In the genomic region with DNA sequence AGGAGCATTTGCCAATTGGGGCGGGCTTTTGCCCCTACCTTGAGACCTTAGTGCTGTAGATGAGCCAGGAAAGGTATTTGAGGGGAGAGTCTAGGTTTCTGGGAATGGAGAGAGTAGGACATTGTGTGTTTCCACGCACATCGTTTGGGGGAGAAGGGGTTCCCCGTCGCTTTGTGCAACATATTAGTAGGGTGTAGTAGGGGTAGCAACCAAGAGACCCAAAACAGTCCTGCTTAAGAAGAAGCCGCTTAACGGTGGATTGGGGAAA, we compare ENCODE assay signal across 8 cellular contexts. TPM values are rescaled to one million over a fixed set of nuclear protein-coding genes. Genes with fewer than 3 reads are reported as not detected.
DNase-seq lines count a peak whose midpoint lies in the region; ATAC-seq and TF ChIP-seq lines count a peak whose summit lies in the region.

No MANE protein-coding gene starts in this region.

- TF ChIP-seq POLR2A in adrenal gland (IDR thresholded peaks at IDR 0.05) (no peak), transverse colon (IDR thresholded peaks at IDR 0.05) (no peak)

- no peaks in the 10 kb centered on the region for H3K27me3 Mint-ChIP-seq in activated T-cell treated with anti-CD3 and anti-CD28 coated beads, Interleukin-2, amount 50 U/mL, for 24 hours

- H3K4me3 ChIP-seq in adrenal gland, result peak overlapping the region; percentile 11 to 94 (median 13)
- peak overlapping the region; percentile 27 to 79 for H3K4me3 ChIP-seq in left lung
- H3K4me3 ChIP-seq in transverse colon, result peak overlapping the region; percentile 31 to 91 (median 73)

- WGBS in adrenal gland, 4 donors, result 4 to 12% (median 6%) methylated on average over 7 of the region's 7 CpGs
- WGBS in transverse colon (ENCODE audit: low coverage in 1 of 2), 2 donors, result 0 to 7% methylated on average over 6 to 7 of the region's 7 CpGs

- TF ChIP-seq EP300 in transverse colon (IDR thresholded peaks at IDR 0.05; ENCODE audit: low read depth), result no peak

- no peak for TF ChIP-seq CTCF in adrenal gland (IDR thresholded peaks at IDR 0.05)
- no peak for TF ChIP-seq CTCF in left lung (IDR thresholded peaks at IDR 0.05)
- no peak for TF ChIP-seq CTCF in transverse colon (IDR thresholded peaks at IDR 0.05)

- H3K36me3 Mint-ChIP-seq in activated T-cell treated with anti-CD3 and anti-CD28 coated beads, Interleukin-2, amount 50 U/mL, for 24 hours (ENCODE audit: low read depth), result peaks cover 50% of the 10 kb centered on the region

- H3K4me1 ChIP-seq in adrenal gland (replicated peaks in 1 of 2), result peaks cover 19 to 27% of the 10 kb centered on the region in 2 donors
- H3K4me1 ChIP-seq in left lung, result peaks cover 10 to 30% of the 10 kb centered on the region in 2 donors
- peaks cover 0 to 38% (median 26%) of the 10 kb centered on the region in 4 donors for H3K4me1 ChIP-seq in transverse colon

- peak overlapping the region; percentile 100 for H3K4me3 Mint-ChIP-seq in activated T-cell treated with anti-CD3 and anti-CD28 coated beads, Interleukin-2, amount 50 U/mL, for 24 hours

- H3K27ac Mint-ChIP-seq in activated T-cell treated with anti-CD3 and anti-CD28 coated beads, Interleukin-2, amount 50 U/mL, for 24 hours, result peak overlapping the region; percentile 100

- no peaks in the 10 kb centered on the region for H3K9me3 Mint-ChIP-seq in activated T-cell treated with anti-CD3 and anti-CD28 coated beads, Interleukin-2, amount 50 U/mL, for 24 hours

- no peaks in the 10 kb centered on the region for H3K27me3 ChIP-seq in adrenal gland
- no peaks in the 10 kb centered on the region for H3K27me3 ChIP-seq in left lung
- H3K27me3 ChIP-seq in transverse colon, result no peaks in the 10 kb centered on the region

- H3K27ac ChIP-seq in adrenal gland, result peak overlapping the region; percentile 92 to 100 (median 99)
- H3K27ac ChIP-seq in left lung, result peak overlapping the region; percentile 99 to 100
- peak overlapping the region; percentile 100 for H3K27ac ChIP-seq in transverse colon

- H3K9me3 ChIP-seq in adrenal gland (replicated peaks in 1 of 3) (no peaks in the 10 kb centered on the region), left lung (no peaks in the 10 kb centered on the region), transverse colon (no peaks in the 10 kb centered on the region)

- ATAC-seq in left lung (no peak), HG02763 (IDR thresholded peaks at IDR 0.05; ENCODE audit: unreplicated experiment) (no peak)

- H3K36me3 ChIP-seq in adrenal gland (replicated peaks in 1 of 2) (no peaks in the 10 kb centered on the region), left lung (no peaks in the 10 kb centered on the region), transverse colon (no peaks in the 10 kb centered on the region)

- no peak for DNase-seq in activated T-cell treated with anti-CD3 and anti-CD28 coated beads, Interleukin-2, amount 50 U/mL, for 24 hours
- no peak for DNase-seq in activated T-cell treated with anti-CD3 and anti-CD28 coated beads, Interleukin-2, amount 50 U/mL, for 1 hour
- DNase-seq in adrenal gland, result no peak
- DNase-seq in left lung, result no peak
- DNase-seq in transverse colon, result no peak
- no peak for DNase-seq in NCI-H1436 (lab: John Stamatoyannopoulos, UW)
- no peak for DNase-seq in NCI-H1092 treated with DMSO at 0.1 percent for 48 hours (lab: John Stamatoyannopoulos, UW)

- intact Hi-C loops in adrenal gland (cut with DNase I), result loop anchor here in 1 of 2 donors (5.0 kb wide), 1 partner anchor 56 kb away; a partner anchor contains a TSS
- intact Hi-C loops in left lung (cut with DNase I), result no loop called here
- intact Hi-C loops in transverse colon (cut with DNase I; ENCODE audit: low total_unique reads), result loop anchor here (2.0 kb wide), 1 partner anchor 36 kb away; a partner anchor contains a TSS

- peaks cover 23% of the 10 kb centered on the region for H3K4me1 Mint-ChIP-seq in activated T-cell treated with anti-CD3 and anti-CD28 coated beads, Interleukin-2, amount 50 U/mL, for 24 hours (ENCODE audit: low read depth)

- in situ Hi-C loops in transverse colon (cut with MboI; ENCODE audit: low pct_ligation_motif_present in 1 of 4, low pct_unique_long_range_greater_than_20kb in 1 of 4, low sequenced_read_pairs in 3 of 4), result no loop called here

RNA-seq across cellular contexts. Expression of a gene that starts 0.7 kb away (rescaled TPM):
- 100 to 1,000 TPM in 4 of 8 donors, 10 to 100 TPM in 4; 47.3 to 171 (median 115) TPM for total RNA-seq in adrenal gland
- polyA plus RNA-seq in adrenal gland, result 100 to 1,000 TPM in 1 of 3 donors, 10 to 100 TPM in 2; 49.1 to 296 (median 68.1) TPM
- total RNA-seq in left lung, result 100 to 1,000 TPM; 164 to 210 TPM
- total RNA-seq in transverse colon, result 100 to 1,000 TPM in 2 of 4 donors, 10 to 100 TPM in 2; 40.4 to 168 (median 102) TPM

RNA-seq across cellular contexts. Expression of a gene that starts 36.3 kb away (rescaled TPM):
- 1,000 to 10,000 TPM in 4 of 8 donors, 100 to 1,000 TPM in 4; 757 to 1,414 (median 1,036) TPM for total RNA-seq in adrenal gland
- 1,000 to 10,000 TPM; 1,445 to 1,809 (median 1,599) TPM for polyA plus RNA-seq in adrenal gland
- 100 to 1,000 TPM; 531 to 592 TPM for total RNA-seq in left lung
- 1,000 to 10,000 TPM in 1 of 4 donors, 100 to 1,000 TPM in 3; 187 to 1,049 (median 756) TPM for total RNA-seq in transverse colon

RNA-seq across cellular contexts. Expression of a gene that starts 43.0 kb away (rescaled TPM):
- total RNA-seq in adrenal gland, result 1,000 to 10,000 TPM in 1 of 8 donors, 100 to 1,000 TPM in 7; 512 to 1,073 (median 754) TPM
- 1,000 to 10,000 TPM in 1 of 3 donors, 100 to 1,000 TPM in 2; 306 to 1,296 (median 573) TPM for polyA plus RNA-seq in adrenal gland
- total RNA-seq in left lung, result 100 to 1,000 TPM; 433 to 487 TPM
- total RNA-seq in transverse colon, result 1,000 to 10,000 TPM in 1 of 4 donors, 100 to 1,000 TPM in 3; 442 to 1,000 (median 608) TPM

RNA-seq across cellular contexts. Expression of a gene that starts 58.7 kb away (rescaled TPM):
- total RNA-seq in adrenal gland (10 to 100 TPM; 31.4 to 96.0 (median 80.0) TPM), left lung (10 to 100 TPM; 91.0 to 96.0 TPM), transverse colon (100 to 1,000 TPM; 108 to 261 (median 124) TPM)
- polyA plus RNA-seq in adrenal gland, result 100 to 1,000 TPM in 1 of 3 donors, 10 to 100 TPM in 2; 21.9 to 115 (median 65.2) TPM

Comparison
In these comparisons a context has a peak if more than half of its experiments do, and no peak if none do; other contexts are left out.
1. H3K4me3 ChIP-seq: peak in every context shown above with its lines; median percentile 73 in transverse colon; 53 in left lung; 13 in adrenal gland.